In genomic region chr20:1392693-1393506, GRCh38 we compare ENCODE assay signal across 8 cellular contexts. TPM values are rescaled to one million over a fixed set of nuclear protein-coding genes. Genes with fewer than 3 reads are reported as not detected.
DNase-seq lines count a peak whose midpoint lies in the region; ATAC-seq, FAIRE-seq and TF ChIP-seq lines count a peak whose summit lies in the region.

FKBP1A (minus strand) TSS chr20:1393054; CDS start chr20:1392998, 56 bp downstream.

- H3K9me3 ChIP-seq in adipocyte (ENCODE audit: control insufficient read depth, low read length) (no peaks in the 10 kb centered on the region), heart left ventricle (no peaks in the 10 kb centered on the region), upper lobe of left lung (no peaks in the 10 kb centered on the region)

- 1 to 5% (median 1%) methylated on average over 8 to 79 of the region's 79 CpGs for WGBS in heart left ventricle, 4 donors
- WGBS in upper lobe of left lung, 2 donors, result 2 to 4% methylated on average over 8 to 13 of the region's 79 CpGs

- TF ChIP-seq CTCF in heart left ventricle (IDR thresholded peaks at IDR 0.05) (peak in 7 of 12 donors; percentile 17 to 50 (median 24)), upper lobe of left lung (IDR thresholded peaks at IDR 0.05) (peak in 5 of 6 experiments; percentile 18 to 60 (median 58))

- peak within 1 kb of the TSS; percentile 94 for H3K9ac ChIP-seq in adipocyte (ENCODE audit: low read length)

- DNase-seq in GM12891 (ENCODE audit: insufficient read length, low spot score) (peak; percentile 77), NCI-H1436 treated with DMSO at 0.1 percent for 48 hours (lab: John Stamatoyannopoulos, UW) (peak; percentile 39), T follicular helper cell (ENCODE audit: low read depth) (peak; percentile 84), adipocyte (ENCODE audit: low read depth) (peak; percentile 96), heart left ventricle (peak; percentile 90 to 97 (median 94)), posterior vena cava (ENCODE audit: low spot score) (peak; percentile 97), upper lobe of left lung (peak; percentile 90 to 99)

- intact Hi-C loops in heart left ventricle (cut with DNase I), result loop anchor here (1.0 to 10.0 kb wide), 9 partner anchors 44 to 558 kb away; partner anchors contain the start of genes NSFL1C (in 2 of the 10), FAM110A (in 1 of the 10) and SDCBP2 (in 1 of the 10)
- intact Hi-C loops in posterior vena cava (cut with DNase I), result loop anchor here (2.0 to 10.0 kb wide), 3 partner anchors 66 to 78 kb away; partner anchors contain the start of genes NSFL1C (in 1 of the 2) and SDCBP2 (in 1 of the 2)

- ATAC-seq in HG02852 (IDR thresholded peaks at IDR 0.05; ENCODE audit: unreplicated experiment) (peak; percentile 84), heart left ventricle (peak; percentile 91 to 99 (median 96)), upper lobe of left lung (ENCODE audit: low FRiP score in 2 of 2) (peak; percentile 97 to 98)

- peak; percentile 37 to 87 (median 64) for TF ChIP-seq EP300 in upper lobe of left lung (IDR thresholded peaks at IDR 0.05)

- H3K27ac ChIP-seq in heart left ventricle (peak within 1 kb of the TSS; percentile 68 to 94 (median 89)), upper lobe of left lung (peak within 1 kb of the TSS; percentile 90 to 93 (median 92))

- TF ChIP-seq POLR2A in GM12891 (IDR thresholded peaks at IDR 0.05; ENCODE audit: low read depth, low read length), result peak; percentile 64
- peak; percentile 38 to 80 for TF ChIP-seq POLR2A in heart left ventricle (IDR thresholded peaks at IDR 0.05)
- TF ChIP-seq POLR2A in upper lobe of left lung (IDR thresholded peaks at IDR 0.05), result peak in 3 of 4 donors; percentile 58 to 93 (median 88)

- H3K27me3 ChIP-seq in adipocyte (replicated peaks; ENCODE audit: control insufficient read depth, insufficient read depth, low read length) (peaks cover 11% of the 10 kb centered on the region), heart left ventricle (peaks cover 0 to 10% (median 0%) of the 10 kb centered on the region in 9 donors), upper lobe of left lung (no peaks in the 10 kb centered on the region)

- peaks cover 46% of the 10 kb centered on the region for H3K4me1 ChIP-seq in adipocyte (ENCODE audit: control insufficient read depth, insufficient read depth, low read length)
- H3K4me1 ChIP-seq in heart left ventricle, result peaks cover 6 to 55% (median 40%) of the 10 kb centered on the region in 12 donors
- H3K4me1 ChIP-seq in upper lobe of left lung, result peaks cover 47 to 71% (median 66%) of the 10 kb centered on the region in 4 donors

- peak; percentile 91 for FAIRE-seq in GM12891 (lab: Jason Lieb, UNC)

- H3K4me3 ChIP-seq in adipocyte (ENCODE audit: low read length) (peak within 1 kb of the TSS; percentile 98), heart left ventricle (peak within 1 kb of the TSS; percentile 54 to 96 (median 84)), upper lobe of left lung (peak within 1 kb of the TSS; percentile 79 to 97 (median 94))

- H3K36me3 ChIP-seq in adipocyte (ENCODE audit: control insufficient read depth, insufficient read depth, low read length, severe bottlenecking) (no peaks in the 10 kb centered on the region), heart left ventricle (peaks cover 0 to 15% (median 0%) of the 10 kb centered on the region in 9 donors), upper lobe of left lung (peaks cover 0 to 3% (median 0%) of the 10 kb centered on the region in 4 donors)

TF ChIP-seq in GM12891, 5 proteins besides CTCF, POLR2A, EP300 and RAD21:
- TF ChIP-seq POU2F2 (IDR thresholded peaks at IDR 0.05; ENCODE audit: low read depth, low read length) (no peak), POLR2AphosphoS5 (IDR thresholded peaks at IDR 0.05; ENCODE audit: low read depth, low read length) (no peak; the same call in 1 of the 2 replicates), SPI1 (IDR thresholded peaks at IDR 0.05; ENCODE audit: low read depth, low read length) (0 out of 2 replicates have a peak, but pooled peaks have one; percentile 4), PAX5 (IDR thresholded peaks at IDR 0.05; ENCODE audit: insufficient read depth, low read length, severe bottlenecking) (peak; percentile 74), TAF1 (IDR thresholded peaks at IDR 0.05; ENCODE audit: low read depth, low read length) (no peak; the same call in 1 of the 2 replicates)

RNA-seq across cellular contexts. Expression of gene FKBP1A, which starts in this region (rescaled TPM):
- 221 TPM for polyA plus RNA-seq in GM12891 (2012; ENCODE audit: low read depth, missing spikeins)
- total RNA-seq in heart left ventricle (100 to 1,000 TPM in 8 of 9 donors, 10 to 100 TPM in 1; 71.3 to 316 (median 144) TPM), posterior vena cava (100 to 1,000 TPM; 239 to 274 TPM), upper lobe of left lung (100 to 1,000 TPM in 5 of 6 donors, 10 to 100 TPM in 1; 75.4 to 328 (median 160) TPM)
- 100 to 1,000 TPM in 1 of 2 donors, 10 to 100 TPM in 1; 89.6 to 401 TPM for polyA plus RNA-seq in heart left ventricle

Comparison
In these comparisons a context has a peak if more than half of its experiments do, and no peak if none do; other contexts are left out.
1. Peak in every context shown above with its lines: DNase-seq, ATAC-seq, H3K4me3 ChIP-seq and H3K27ac ChIP-seq.
2. DNase-seq: peak in every context shown above with its lines; median percentile 97 in posterior vena cava; 96 in adipocyte; 94 in upper lobe of left lung; 94 in heart left ventricle; 84 in T follicular helper cell; 77 in GM12891; 39 in NCI-H1436 treated with DMSO at 0.1 percent for 48 hours.